Comparison of ENCODE assay signal across 24 cellular contexts in the genomic region with DNA sequence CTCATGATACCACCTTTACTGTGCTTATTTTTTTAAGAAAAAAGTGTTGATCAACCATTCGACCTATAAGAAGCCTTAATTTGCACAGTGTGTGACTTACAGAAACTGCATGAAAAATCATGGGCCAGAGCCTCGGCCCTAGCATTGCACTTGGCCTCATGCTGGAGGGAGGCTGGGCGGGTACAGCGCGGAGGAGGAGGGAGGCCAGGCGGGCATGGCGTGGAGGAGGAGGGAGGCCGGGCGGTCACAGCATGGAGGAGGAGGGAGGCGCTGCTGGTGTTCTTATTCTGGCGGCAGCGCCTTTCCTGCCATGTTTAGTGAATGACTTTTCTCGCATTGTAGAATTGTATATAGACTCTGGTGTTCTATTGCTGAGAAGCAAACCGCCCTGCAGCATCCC. TPM values are rescaled to one million over a fixed set of nuclear protein-coding genes. Genes with fewer than 3 reads are reported as not detected.
"Had no signal": no experiment of that assay in that cellular context is flagged by ENCODE, and none has a peak within 500 bp of the region (broad histone marks: within the 10 kb centered on the region; RNA-seq: fewer than 3 reads in every experiment).

No MANE protein-coding gene starts in this region.

- H3K4me3 Mint-ChIP-seq: activated CD4-positive, alpha-beta memory T cell treated with anti-CD3 and anti-CD28 coated beads, Interleukin-2, amount 10 ng/mL, durations not matched to agents 7 days and 5 days; activated CD4-positive, alpha-beta T cell treated with anti-CD3 and anti-CD28 coated beads, Interleukin-2, amount 10 ng/mL, durations not matched to agents 7 days and 5 days; activated naive CD4-positive, alpha-beta T cell treated with anti-CD3 and anti-CD28 coated beads for 36 hours; activated naive CD8-positive, alpha-beta T cell; activated T-helper 17 cell treated with anti-CD3 and anti-CD28 coated beads, Interleukin-2, amount 50 U/mL, for 72 hours; T-helper 17 cell had no signal

- H3K9me3 Mint-ChIP-seq: activated CD4-positive, alpha-beta memory T cell treated with anti-CD3 and anti-CD28 coated beads, Interleukin-2, amount 10 ng/mL, durations not matched to agents 7 days and 5 days; activated CD4-positive, alpha-beta T cell treated with anti-CD3 and anti-CD28 coated beads, Interleukin-2, amount 10 ng/mL, durations not matched to agents 7 days and 5 days; activated naive CD4-positive, alpha-beta T cell treated with anti-CD3 and anti-CD28 coated beads for 36 hours; activated T-helper 17 cell treated with anti-CD3 and anti-CD28 coated beads, Interleukin-2, amount 50 U/mL, for 72 hours had no signal

- ATAC-seq: activated T-helper 17 cell treated with anti-CD3 and anti-CD28 coated beads, Interleukin-2, amount 50 U/mL, for 72 hours; T-helper 17 cell had no signal

- H3K27ac ChIP-seq: brain microvascular endothelial cell, cardiac muscle cell, KMS-11 had no signal

- DNase-seq: activated CD4-positive, alpha-beta memory T cell treated with anti-CD3 and anti-CD28 coated beads, Interleukin-2, amount 10 ng/mL, durations not matched to agents 7 days and 5 days; activated CD4-positive, alpha-beta T cell treated with anti-CD3 and anti-CD28 coated beads, Interleukin-2, amount 10 ng/mL, durations not matched to agents 7 days and 5 days; activated CD4-positive, CD25-positive, alpha-beta regulatory T cell; activated gamma-delta T cell; activated naive CD4-positive, alpha-beta T cell treated with anti-CD3 and anti-CD28 coated beads for 36 hours; activated T-cell treated with anti-CD3 and anti-CD28 coated beads for 4 hours; activated T-cell treated with anti-CD3 and anti-CD28 coated beads, Interleukin-2, amount 50 U/mL, for 48 hours; amygdala; brain microvascular endothelial cell; cerebellar nuclear complex; MG63; NCI-H1105; NCI-H1436; NCI-H1694 treated with DMSO at 0.1 percent for 48 hours; NCI-H2081; NCI-H446; NCI-H524; SIG-M5; T-helper 17 cell; T-helper 9 cell had no signal

- H3K27me3 ChIP-seq: brain microvascular endothelial cell, cardiac muscle cell, MG63 had no signal

- H3K4me3 ChIP-seq: cardiac muscle cell, MG63 had no signal

- H3K9me3 ChIP-seq: MG63 had no signal

- H3K27me3 Mint-ChIP-seq: activated CD4-positive, alpha-beta memory T cell treated with anti-CD3 and anti-CD28 coated beads, Interleukin-2, amount 10 ng/mL, durations not matched to agents 7 days and 5 days; activated CD4-positive, alpha-beta T cell treated with anti-CD3 and anti-CD28 coated beads, Interleukin-2, amount 10 ng/mL, durations not matched to agents 7 days and 5 days; activated naive CD8-positive, alpha-beta T cell; activated T-helper 17 cell treated with anti-CD3 and anti-CD28 coated beads, Interleukin-2, amount 50 U/mL, for 72 hours; T-helper 17 cell had no signal

- H3K27ac Mint-ChIP-seq: activated CD4-positive, alpha-beta memory T cell treated with anti-CD3 and anti-CD28 coated beads, Interleukin-2, amount 10 ng/mL, durations not matched to agents 7 days and 5 days; activated CD4-positive, alpha-beta T cell treated with anti-CD3 and anti-CD28 coated beads, Interleukin-2, amount 10 ng/mL, durations not matched to agents 7 days and 5 days; activated naive CD8-positive, alpha-beta T cell; T-helper 17 cell had no signal

RNA-seq across cellular contexts. Expression of a gene that starts 15.6 kb away (rescaled TPM):
- total RNA-seq: activated naive CD4-positive, alpha-beta T cell treated with anti-CD3 and anti-CD28 coated beads for 36 hours had no signal
- polyA plus RNA-seq: cardiac muscle cell had no signal
